ENCODE assay signal across 21 cellular contexts in genomic region chr9:34373749-34374148, GRCh38. TPM values are rescaled to one million over a fixed set of nuclear protein-coding genes. Genes with fewer than 3 reads are reported as not detected.
"Had no signal": no experiment of that assay in that cellular context is flagged by ENCODE, and none has a peak within 500 bp of the region (broad histone marks: within the 10 kb centered on the region; RNA-seq: fewer than 3 reads in every experiment).

No MANE protein-coding gene starts in this region.

- H3K4me3 ChIP-seq: heart left ventricle, left ventricle myocardium inferior, tibial nerve had no signal

- ATAC-seq: activated CD8-positive, alpha-beta T cell treated with anti-CD3 and anti-CD28 coated beads for 36 hours; activated T-helper 17 cell treated with anti-CD3 and anti-CD28 coated beads, Interleukin-2, amount 50 U/mL, for 72 hours; heart left ventricle; naive thymus-derived CD8-positive, alpha-beta T cell; T-cell had no signal

- H3K79me2 ChIP-seq: parathyroid adenoma had no signal

- H2AFZ ChIP-seq: parathyroid adenoma had no signal

- H3K4me1 ChIP-seq: parathyroid adenoma had no signal

- DNase-seq: activated CD4-positive, alpha-beta T cell treated with anti-CD3 and anti-CD28 coated beads, Interleukin-2, amount 10 ng/mL, durations not matched to agents 24 days and 14 days; activated CD8-positive, alpha-beta T cell treated with anti-CD3 and anti-CD28 coated beads for 36 hours; activated naive CD4-positive, alpha-beta T cell; activated naive CD8-positive, alpha-beta T cell treated with anti-CD3 and anti-CD28 coated beads for 36 hours; activated T-cell treated with anti-CD3 and anti-CD28 coated beads, Interleukin-2, amount 50 U/mL, for 1 hour; amygdala; caudate nucleus; heart left ventricle; immature natural killer cell; kidney glomerular epithelial cell; left ventricle myocardium inferior; naive thymus-derived CD8-positive, alpha-beta T cell; stimulated activated CD4-positive, alpha-beta T cell treated with anti-CD3 and anti-CD28 coated beads, Interleukin-12 subunit alpha, Interleukin-12 subunit beta, amount 100 ng/mL, for 4 hours; stimulated activated CD4-positive, alpha-beta T cell treated with anti-CD3 and anti-CD28 coated beads, Interleukin-1b, Interleukin-23, amount 100 ng/mL, for 48 hours; stimulated activated naive CD4-positive, alpha-beta T cell treated with Interleukin-2 at 50 U/mL for 16 hours; substantia nigra; T-cell; T-helper 9 cell had no signal

- H3K9me3 ChIP-seq: heart left ventricle, left ventricle myocardium inferior had no signal

- H3K27ac ChIP-seq: left ventricle myocardium inferior, parathyroid adenoma, tibial nerve had no signal

RNA-seq across cellular contexts. Expression of gene KIF24, which starts 44.7 kb away (rescaled TPM):
- polyA plus RNA-seq: naive thymus-derived CD8-positive, alpha-beta T cell had no signal
